Comparison of ENCODE assay signal across 10 cellular contexts in genomic region chr11:118618991-118619375, GRCh38. TPM values are rescaled to one million over a fixed set of nuclear protein-coding genes. Genes with fewer than 3 reads are reported as not detected.
DNase-seq lines count a peak whose midpoint lies in the region; ATAC-seq and TF ChIP-seq lines count a peak whose summit lies in the region.
"Had no signal": no experiment of that assay in that cellular context is flagged by ENCODE, and none has a peak within 500 bp of the region (broad histone marks: within the 10 kb centered on the region; RNA-seq: fewer than 3 reads in every experiment).

No MANE protein-coding gene starts in this region.

- H3K36me3 ChIP-seq in lower lobe of right lung (peaks cover 33% of the 10 kb centered on the region), thyroid gland (peaks cover 0 to 6% of the 10 kb centered on the region in 2 donors)

- TF ChIP-seq CTCF in lower lobe of right lung (IDR thresholded peaks at IDR 0.05) (no peak), thyroid gland (IDR thresholded peaks at IDR 0.05) (no peak)

- no peak overlapping the region for H3K27ac Mint-ChIP-seq in activated T-cell treated with anti-CD3 and anti-CD28 coated beads, Interleukin-2, amount 50 U/mL, for 24 hours

- H3K9me3 Mint-ChIP-seq in activated T-cell treated with anti-CD3 and anti-CD28 coated beads, Interleukin-2, amount 50 U/mL, for 24 hours = no peaks in the 10 kb centered on the region
- H3K9me3 Mint-ChIP-seq: stimulated activated naive CD8-positive, alpha-beta T cell treated with anti-CD3 and anti-CD28 coated beads, Interleukin-15, Interleukin-2, amounts not matched to agents 100 ng/mL and 50 ng/mL, for 24 hours had no signal

- peak overlapping the region; percentile 80 for H3K27ac ChIP-seq in lower lobe of right lung
- H3K27ac ChIP-seq in thyroid gland = peak overlapping the region; percentile 64 to 93 (median 83)

- intact Hi-C loops in lower lobe of right lung (cut with DNase I) (no loop called here), thyroid gland (cut with DNase I) (no loop called here)

- H3K9me3 ChIP-seq in lower lobe of right lung (no peaks in the 10 kb centered on the region), thyroid gland (no peaks in the 10 kb centered on the region)

- peaks cover 10% of the 10 kb centered on the region for H3K4me1 Mint-ChIP-seq in activated T-cell treated with anti-CD3 and anti-CD28 coated beads, Interleukin-2, amount 50 U/mL, for 24 hours (ENCODE audit: low read depth)

- H3K4me1 ChIP-seq in lower lobe of right lung (peaks cover 85% of the 10 kb centered on the region), thyroid gland (peaks cover 54 to 96% of the 10 kb centered on the region in 2 donors)

- H3K4me3 Mint-ChIP-seq in activated T-cell treated with anti-CD3 and anti-CD28 coated beads, Interleukin-2, amount 50 U/mL, for 24 hours = no peak overlapping the region
- H3K4me3 Mint-ChIP-seq: stimulated activated naive CD8-positive, alpha-beta T cell treated with anti-CD3 and anti-CD28 coated beads, Interleukin-15, Interleukin-2, amounts not matched to agents 100 ng/mL and 50 ng/mL, for 24 hours had no signal

- WGBS in thyroid gland, 2 donors = 48 to 55% methylated on average over 4 of the region's 4 CpGs

- no peak overlapping the region for H3K4me3 ChIP-seq in lower lobe of right lung
- H3K4me3 ChIP-seq in thyroid gland (replicated peaks in 1 of 3) = no peak overlapping the region

- ATAC-seq in lower lobe of right lung = no peak

- no peaks in the 10 kb centered on the region for H3K36me3 Mint-ChIP-seq in activated T-cell treated with anti-CD3 and anti-CD28 coated beads, Interleukin-2, amount 50 U/mL, for 24 hours (ENCODE audit: low read depth)

- H3K27me3 ChIP-seq in lower lobe of right lung (ENCODE audit: low read depth) = no peaks in the 10 kb centered on the region
- no peaks in the 10 kb centered on the region for H3K27me3 ChIP-seq in thyroid gland

- H3K27me3 Mint-ChIP-seq in activated T-cell treated with anti-CD3 and anti-CD28 coated beads, Interleukin-2, amount 50 U/mL, for 24 hours = peaks cover 23% of the 10 kb centered on the region

- TF ChIP-seq POLR2A in thyroid gland (IDR thresholded peaks at IDR 0.05) = no peak

- peak; percentile 89 for DNase-seq in M059J (ENCODE audit: low read depth)
- peak; percentile 48 for DNase-seq in dermis blood vessel endothelial cell
- peak; percentile 43 for DNase-seq in lower lobe of right lung
- no peak for DNase-seq in thyroid gland
- DNase-seq in NK-92 treated with Interleukin-12 subunit alpha and Interleukin-12 subunit beta, amount 100 ng/mL, for 24 hours (lab: John Stamatoyannopoulos, UW) = no peak
- no peak for DNase-seq in SK-N-DZ (ENCODE audit: low spot score)
- DNase-seq in activated T-cell treated with anti-CD3 and anti-CD28 coated beads, Interleukin-2, amount 50 U/mL, for 24 hours = no peak
- no peak for DNase-seq in activated gamma-delta T cell treated with Interleukin-2 at 50 U/mL for 16 hours
- DNase-seq: activated gamma-delta T cell had no signal

RNA-seq across cellular contexts. Expression of gene PHLDB1, which starts 11.6 kb away (rescaled TPM):
- 66.8 and 76.7 TPM in 2 replicates for total RNA-seq in M059J (2014; rRNA removed; shearing (Covaris generic))
- total RNA-seq in dermis blood vessel endothelial cell (38.8 and 47.8 TPM in 2 replicates), lower lobe of right lung (71.8 TPM), thyroid gland (100 to 1,000 TPM in 3 of 4 donors, 10 to 100 TPM in 1; 73.2 to 158 (median 120) TPM)
- 15.0 and 25.3 TPM in 2 replicates for polyA plus RNA-seq in SK-N-DZ (2014; cell fraction: cytosol; rRNA removed)
- polyA plus RNA-seq in SK-N-DZ (2014; cell fraction: nucleus; rRNA removed) = 24.2 and 28.0 TPM in 2 replicates

RNA-seq across cellular contexts. Expression of gene ARCN1, which starts 46.8 kb away (rescaled TPM):
- 246 and 304 TPM in 2 replicates for total RNA-seq in M059J (2014; rRNA removed; shearing (Covaris generic))
- 102 and 180 TPM in 2 replicates for total RNA-seq in dermis blood vessel endothelial cell
- total RNA-seq in lower lobe of right lung = 122 TPM
- 100 to 1,000 TPM; 103 to 157 (median 112) TPM for total RNA-seq in thyroid gland
- 55.8 and 60.4 TPM in 2 replicates for polyA plus RNA-seq in SK-N-DZ (2014; cell fraction: cytosol; rRNA removed)
- 11.8 and 17.9 TPM in 2 replicates for polyA plus RNA-seq in SK-N-DZ (2014; cell fraction: nucleus; rRNA removed)

RNA-seq across cellular contexts. Expression of gene IFT46, which starts 53.3 kb away (rescaled TPM):
- total RNA-seq in M059J (2014; rRNA removed; shearing (Covaris generic)) = 52.3 and 55.3 TPM in 2 replicates
- total RNA-seq in dermis blood vessel endothelial cell (18.7 and 23.3 TPM in 2 replicates), lower lobe of right lung (18.5 TPM), thyroid gland (10 to 100 TPM; 35.5 to 91.1 (median 55.5) TPM)
- 30.4 and 53.9 TPM in 2 replicates for polyA plus RNA-seq in SK-N-DZ (2014; cell fraction: cytosol; rRNA removed)
- 30.9 and 32.9 TPM in 2 replicates for polyA plus RNA-seq in SK-N-DZ (2014; cell fraction: nucleus; rRNA removed)

Comparison
In these comparisons a context has a peak if more than half of its experiments do, and no peak if none do; other contexts are left out.
1. DNase-seq: peak in M059J (single experiment), dermis blood vessel endothelial cell (single experiment) and lower lobe of right lung (single experiment); none in thyroid gland (0 of 2), NK-92 treated with Interleukin-12 subunit alpha and Interleukin-12 subunit beta, amount 100 ng/mL, for 24 hours (single experiment), SK-N-DZ (single experiment), activated T-cell treated with anti-CD3 and anti-CD28 coated beads, Interleukin-2, amount 50 U/mL, for 24 hours (single experiment) and activated gamma-delta T cell treated with Interleukin-2 at 50 U/mL for 16 hours (single experiment).